ENCODE assay signal across 9 cellular contexts in genomic region chr10:3763852-3764625, GRCh38. TPM values are rescaled to one million over a fixed set of nuclear protein-coding genes. Genes with fewer than 3 reads are reported as not detected.
DNase-seq lines count a peak whose midpoint lies in the region; TF ChIP-seq lines count a peak whose summit lies in the region.
"Had no signal": no experiment of that assay in that cellular context is flagged by ENCODE, and none has a peak within 500 bp of the region (broad histone marks: within the 10 kb centered on the region; RNA-seq: fewer than 3 reads in every experiment).

No MANE protein-coding gene starts in this region.

- no peaks in the 10 kb centered on the region for H3K36me3 ChIP-seq in ACC112 (ENCODE audit: insufficient read depth, low read length)
- no peaks in the 10 kb centered on the region for H3K36me3 ChIP-seq in liver (ENCODE audit: control insufficient read depth in 4 of 4, insufficient read depth in 3 of 4, low read depth in 1 of 4, low read length in 3 of 4)

- TF ChIP-seq RAD21 in liver (IDR thresholded peaks at IDR 0.05) = no peak

- TF ChIP-seq CTCF in liver (IDR thresholded peaks at IDR 0.05; ENCODE audit: low read depth, low read length, missing input control) = no peak

- no peak overlapping the region for H3K4me3 ChIP-seq in ACC112 (ENCODE audit: low read depth, low read length)
- H3K4me3 ChIP-seq in liver (ENCODE audit: low read depth in 1 of 3, low read length in 3 of 3) = no peak overlapping the region
- H3K4me3 ChIP-seq: coronary artery had no signal

- peak overlapping the region; percentile 44 for H3K27ac ChIP-seq in ACC112 (ENCODE audit: low read depth, low read length)
- peak overlapping the region; percentile 3 to 39 for H3K27ac ChIP-seq in liver (ENCODE audit: low read depth in 1 of 2, low read length in 2 of 2)
- H3K27ac ChIP-seq: coronary artery had no signal

- 42% methylated on average over 8 of the region's 8 CpGs for WGBS in liver

- DNase-seq in GM03348 (ENCODE audit: low spot score) = peak; percentile 65
- DNase-seq in amniotic epithelial cell (ENCODE audit: low read depth) = peak; percentile 86
- DNase-seq in NCI-H1930 (lab: John Stamatoyannopoulos, UW) = no peak
- DNase-seq in NCI-H1092 treated with DMSO at 0.1 percent for 48 hours (lab: John Stamatoyannopoulos, UW) = no peak
- no peak for DNase-seq in DMS153 treated with DMSO at 0.1 percent for 48 hours (lab: John Stamatoyannopoulos, UW; ENCODE audit: unreplicated experiment)
- DNase-seq in NCI-H2029 (lab: John Stamatoyannopoulos, UW) = no peak

- H3K27me3 ChIP-seq in ACC112 (ENCODE audit: insufficient read depth, low read length) (no peaks in the 10 kb centered on the region), liver (ENCODE audit: control insufficient read depth in 4 of 4, insufficient read depth in 4 of 4, low read length in 3 of 4) (no peaks in the 10 kb centered on the region)

- H2AFZ ChIP-seq in ACC112 (ENCODE audit: low read length, unreplicated experiment) = no peak overlapping the region

- H3K4me1 ChIP-seq in ACC112 (ENCODE audit: control insufficient read depth, insufficient read depth, low read length, unreplicated experiment) (peaks cover 25% of the 10 kb centered on the region), liver (ENCODE audit: control insufficient read depth in 4 of 4, insufficient read depth in 4 of 4, low read length in 3 of 4) (peaks cover 0 to 19% (median 11%) of the 10 kb centered on the region in 4 donors)

- H3K79me2 ChIP-seq in ACC112 (ENCODE audit: control insufficient read depth, insufficient read depth, low read length, unreplicated experiment) = no peaks in the 10 kb centered on the region

- H3K9ac ChIP-seq in liver (ENCODE audit: low read depth in 1 of 2, low read length in 2 of 2) = peak overlapping the region in 1 of 2 donors; percentile 23

- no peaks in the 10 kb centered on the region for H3K9me3 ChIP-seq in liver (ENCODE audit: control insufficient read depth in 4 of 4, low read length in 3 of 4)

TF ChIP-seq in liver, 16 proteins besides CTCF, POLR2A, EP300 and RAD21:
- TF ChIP-seq RXRA (IDR thresholded peaks at IDR 0.05) = no peak

RNA-seq across cellular contexts. Expression of gene KLF6, which starts 21.0 kb away (rescaled TPM):
- total RNA-seq in liver = 10 to 100 TPM; 17.7 to 26.6 TPM
- polyA plus RNA-seq in liver = 100 to 1,000 TPM in 1 of 2 donors, 10 to 100 TPM in 1; 11.0 to 124 TPM

Comparison
In these comparisons a context has a peak if more than half of its experiments do, and no peak if none do; other contexts are left out.
1. DNase-seq: peak in GM03348 (single experiment) and amniotic epithelial cell (single experiment); none in NCI-H1930 (0 of 2), NCI-H1092 treated with DMSO at 0.1 percent for 48 hours (single experiment), DMS153 treated with DMSO at 0.1 percent for 48 hours (single experiment) and NCI-H2029 (single experiment).